Comparison of ENCODE assay signal across 8 cellular contexts in genomic region chr21:39350094-39351006, GRCh38. TPM values are rescaled to one million over a fixed set of nuclear protein-coding genes. Genes with fewer than 3 reads are reported as not detected.
A peak's percentile ranks its signal among the peaks of the same experiment; 100 is the strongest.
DNase-seq lines count a peak whose midpoint lies in the region; ATAC-seq and TF ChIP-seq lines count a peak whose summit lies in the region.

No MANE protein-coding gene starts in this region.

- H3K27ac Mint-ChIP-seq in Calu3 (ENCODE audit: unreplicated experiment) (peak overlapping the region; percentile 77), endodermal cell (peak overlapping the region; percentile 97)

- H3K27me3 Mint-ChIP-seq in Calu3 (ENCODE audit: unreplicated experiment) (no peaks in the 10 kb centered on the region), endodermal cell (ENCODE audit: insufficient read depth) (peaks cover 1% of the 10 kb centered on the region)

- no peaks in the 10 kb centered on the region for H3K27me3 ChIP-seq in PC-3 (ENCODE audit: low read length)
- no peaks in the 10 kb centered on the region for H3K27me3 ChIP-seq in endodermal cell (ENCODE audit: control insufficient read depth, insufficient read depth, low read length, poor library complexity, severe bottlenecking)
- no peaks in the 10 kb centered on the region for H3K27me3 ChIP-seq in neutrophil
- H3K27me3 ChIP-seq in uterus, result no peaks in the 10 kb centered on the region

- no peak for DNase-seq in Calu3
- no peak for DNase-seq in PC-3
- DNase-seq in endodermal cell, result no peak
- DNase-seq in uterus, result no peak
- DNase-seq in RKO (ENCODE audit: low spot score), result no peak
- DNase-seq in activated CD4-positive, alpha-beta T cell treated with anti-CD3 and anti-CD28 coated beads, Interleukin-2, amount 50 U/mL, for 48 hours, result no peak
- no peak for DNase-seq in NAMALWA (ENCODE audit: low spot score)

- CTCF ChIA-PET in Calu3 (lab: Charles Lee) (interaction anchor here (1.0 kb wide), 1 partner anchor 37 kb away, joined by 8 read pairs; no protein-coding TSS in a partner anchor), PC-3 (lab: Charles Lee) (interaction anchor here (0.8 kb wide), 1 partner anchor 23 kb away, joined by 5 read pairs; no protein-coding TSS in a partner anchor)

- peak overlapping the region; percentile 89 for H2AFZ ChIP-seq in PC-3 (ENCODE audit: low read length)

- no peaks in the 10 kb centered on the region for H3K9me2 ChIP-seq in PC-3 (replicated peaks; ENCODE audit: low read length)

- H4K20me1 ChIP-seq in PC-3 (ENCODE audit: low read length), result peaks cover 30% of the 10 kb centered on the region

- H3K4me3 ChIP-seq in PC-3 (ENCODE audit: low read length) (peak overlapping the region; percentile 75), endodermal cell (ENCODE audit: low read length) (peak overlapping the region; percentile 85), neutrophil (ENCODE audit: low read depth in 1 of 2, low read length in 1 of 2) (peak overlapping the region; percentile 90 to 97), uterus (peak overlapping the region in 1 of 2 donors; percentile 54)

- H3K27ac ChIP-seq in PC-3 (ENCODE audit: low read length) (peak overlapping the region; percentile 85), endodermal cell (ENCODE audit: low read depth, low read length) (no peak overlapping the region), neutrophil (peak overlapping the region; percentile 91), uterus (peak overlapping the region in 1 of 2 donors; percentile 99)

- TF ChIP-seq CTCF in Calu3 (IDR thresholded peaks at IDR 0.05; ENCODE audit: unreplicated experiment) (no peak), PC-3 (conservative IDR thresholded peaks at IDR 0.05; ENCODE audit: low read depth, low read length) (no peak), endodermal cell (conservative IDR thresholded peaks at IDR 0.05) (no peak), neutrophil (IDR thresholded peaks at IDR 0.05) (no peak), uterus (IDR thresholded peaks at IDR 0.05) (no peak)

- POLR2A ChIA-PET in PC-3 (lab: Charles Lee; ENCODE audit: unreplicated experiment), result interaction anchor here (2.1 to 2.4 kb wide), 2 partner anchors 30 to 38 kb away, joined by 6 to 38 read pairs; a partner anchor contains a TSS

- H3K9me3 Mint-ChIP-seq in Calu3 (ENCODE audit: low read depth, unreplicated experiment), result no peaks in the 10 kb centered on the region
- peaks cover 2% of the 10 kb centered on the region for H3K9me3 Mint-ChIP-seq in endodermal cell

- H3K36me3 Mint-ChIP-seq in Calu3 (ENCODE audit: insufficient read depth, unreplicated experiment) (peaks cover 46% of the 10 kb centered on the region), endodermal cell (ENCODE audit: low read depth) (peaks cover 22% of the 10 kb centered on the region)

- H3K9me3 ChIP-seq in PC-3 (ENCODE audit: low read length) (no peaks in the 10 kb centered on the region), endodermal cell (ENCODE audit: control insufficient read depth, low read length) (no peaks in the 10 kb centered on the region), neutrophil (no peaks in the 10 kb centered on the region), uterus (no peaks in the 10 kb centered on the region)

- intact Hi-C loops in Calu3 (cut with micrococcal nuclease; ENCODE audit: unreplicated experiment) (no loop called here), PC-3 (cut with micrococcal nuclease) (no loop called here), uterus (cut with DNase I; ENCODE audit: low total_unique reads) (no loop called here)

- no peak for TF ChIP-seq POLR2A in uterus (IDR thresholded peaks at IDR 0.05)

- 88 to 89% methylated on average over 10 to 18 of the region's 19 CpGs for WGBS in endodermal cell (ENCODE audit: insufficient coverage in 1 of 2, insufficient read length in 1 of 2), 2 experiments

- H3K9ac ChIP-seq in PC-3 (ENCODE audit: low read length) (peak overlapping the region; percentile 90), endodermal cell (ENCODE audit: extremely low read depth, low read length, poor library complexity, severe bottlenecking) (peak overlapping the region; percentile 51)

- peak overlapping the region; percentile 89 for H3K4me2 ChIP-seq in PC-3 (ENCODE audit: low read length)

- H3K4me1 ChIP-seq in PC-3 (ENCODE audit: insufficient read depth, low read length), result peaks cover 23% of the 10 kb centered on the region
- H3K4me1 ChIP-seq in endodermal cell (ENCODE audit: control insufficient read depth, insufficient read depth, low read length), result peaks cover 2% of the 10 kb centered on the region
- peaks cover 34 to 35% of the 10 kb centered on the region in 2 experiments for H3K4me1 ChIP-seq in neutrophil (ENCODE audit: control insufficient read depth in 1 of 2, insufficient read depth in 1 of 2, low read depth in 1 of 2, low read length in 1 of 2)
- H3K4me1 ChIP-seq in uterus, result peaks cover 0 to 13% of the 10 kb centered on the region in 2 donors

- peaks cover 20% of the 10 kb centered on the region for H3K4me1 Mint-ChIP-seq in Calu3 (ENCODE audit: low read depth, unreplicated experiment)
- peaks cover 20% of the 10 kb centered on the region for H3K4me1 Mint-ChIP-seq in endodermal cell

- H3K36me3 ChIP-seq in PC-3 (ENCODE audit: low read depth, low read length) (peaks cover 25% of the 10 kb centered on the region), endodermal cell (ENCODE audit: control insufficient read depth, insufficient read depth, low read length) (peaks cover 26% of the 10 kb centered on the region), neutrophil (no peaks in the 10 kb centered on the region), uterus (no peaks in the 10 kb centered on the region)

- TSS peak; percentile 83 for BruUV-seq in Calu3 (replicated peaks; lab: Mats Ljungman, UMichigan)
- BruUV-seq in PC-3 (replicated peaks; lab: Mats Ljungman, UMichigan), result no TSS peak

- H3K79me2 ChIP-seq in PC-3 (ENCODE audit: low read length), result peaks cover 42% of the 10 kb centered on the region

- H3F3A ChIP-seq in PC-3 (ENCODE audit: low read length, unreplicated experiment), result no peaks in the 10 kb centered on the region

- ATAC-seq in PC-3, result no peak

- H3K4me3 Mint-ChIP-seq in Calu3 (ENCODE audit: low read depth, unreplicated experiment), result peak overlapping the region; percentile 72
- H3K4me3 Mint-ChIP-seq in endodermal cell, result peak overlapping the region; percentile 92

RNA-seq across cellular contexts. Expression of gene HMGN1, which starts 1.5 kb away (rescaled TPM):
- total RNA-seq in Calu3 (2022), result 244 and 262 TPM in 2 replicates
- 335 and 338 TPM in 2 replicates for total RNA-seq in PC-3 (2014; rRNA removed)
- 100 to 1,000 TPM; 526 to 626 TPM for total RNA-seq in endodermal cell
- 491 TPM for polyA plus RNA-seq in endodermal cell (2013, experiment 1 of 2)
- polyA plus RNA-seq in endodermal cell (2013, experiment 2 of 2), result 464 TPM
- 100 to 1,000 TPM in 2 of 4 donors, 10 to 100 TPM in 2; 87.9 to 222 (median 102) TPM for total RNA-seq in uterus

RNA-seq across cellular contexts. Expression of gene BRWD1, which starts 36.9 kb away (rescaled TPM):
- total RNA-seq in Calu3 (2022) (27.6 and 28.8 TPM in 2 replicates), PC-3 (2014; rRNA removed) (25.1 and 29.3 TPM in 2 replicates), endodermal cell (10 to 100 TPM; 64.7 to 76.1 TPM), uterus (100 to 1,000 TPM in 1 of 4 donors, 10 to 100 TPM in 3; 55.6 to 183 (median 65.4) TPM)
- 34.1 TPM for polyA plus RNA-seq in endodermal cell (2013, experiment 1 of 2)
- 33.0 TPM for polyA plus RNA-seq in endodermal cell (2013, experiment 2 of 2)
